In genomic region chr3:25448750-25449684, GRCh38 we compare ENCODE assay signal across 8 cellular contexts. TPM values are rescaled to one million over a fixed set of nuclear protein-coding genes. Genes with fewer than 3 reads are reported as not detected.
DNase-seq lines count a peak whose midpoint lies in the region; ATAC-seq, FAIRE-seq and TF ChIP-seq lines count a peak whose summit lies in the region.

No MANE protein-coding gene starts in this region.

- TF ChIP-seq CTCF in A549 (IDR thresholded peaks at IDR 0.05) (no peak), epithelial cell of esophagus (IDR thresholded peaks at IDR 0.05; ENCODE audit: insufficient read depth, low read depth, low read length, missing control alignments) (no peak)

- H3K27me3 Mint-ChIP-seq in activated CD8-positive, alpha-beta T cell treated with anti-CD3 and anti-CD28 coated beads, Interleukin-2, amount 10 ng/mL, durations not matched to agents 7 days and 5 days (ENCODE audit: low read depth), result peaks cover 8% of the 10 kb centered on the region

- ATAC-seq in A549, result peak; percentile 87 to 89
- no peak for ATAC-seq in activated CD8-positive, alpha-beta T cell treated with anti-CD3 and anti-CD28 coated beads, Interleukin-2, amount 10 ng/mL, durations not matched to agents 7 days and 5 days

- no peak overlapping the region for H3K27ac Mint-ChIP-seq in activated CD8-positive, alpha-beta T cell treated with anti-CD3 and anti-CD28 coated beads, Interleukin-2, amount 10 ng/mL, durations not matched to agents 7 days and 5 days

- no peaks in the 10 kb centered on the region for H3K36me3 Mint-ChIP-seq in activated CD8-positive, alpha-beta T cell treated with anti-CD3 and anti-CD28 coated beads, Interleukin-2, amount 10 ng/mL, durations not matched to agents 7 days and 5 days (ENCODE audit: low read depth)

- POLR2A ChIA-PET in A549 (lab: Yijun Ruan, JAX), result interaction anchor here (1.0 to 1.5 kb wide), 3 partner anchors 15 to 21 kb away, joined by 3 to 5 read pairs (median 3); partner anchors contain the start of gene RARB
- POLR2A ChIA-PET in activated CD8-positive, alpha-beta T cell treated with anti-CD3 and anti-CD28 coated beads, Interleukin-2, amount 10 ng/mL, durations not matched to agents 7 days and 5 days (lab: Charles Lee), result no interaction called here

- TF ChIP-seq RAD21 in A549 (conservative IDR thresholded peaks at IDR 0.05 in 1 of 2, IDR thresholded peaks at IDR 0.05 in 1 of 2), result no peak

- no peak overlapping the region for H3K4me3 Mint-ChIP-seq in activated CD8-positive, alpha-beta T cell treated with anti-CD3 and anti-CD28 coated beads, Interleukin-2, amount 10 ng/mL, durations not matched to agents 7 days and 5 days

- no peak for TF ChIP-seq EP300 in A549 (IDR thresholded peaks at IDR 0.05)

- no peak for FAIRE-seq in A549 (lab: Jason Lieb, UNC)

- WGBS in A549 (ENCODE audit: missing lambda C conversion rate), result 53% methylated on average over 11 of the region's 11 CpGs

- peak overlapping the region; percentile 58 to 75; a peak in 5 of 6 replicates for H3K27ac ChIP-seq in A549

- TF ChIP-seq POLR2A in A549 (IDR thresholded peaks at IDR 0.05; ENCODE audit: low read length), result no peak

- CTCF ChIA-PET in A549 (lab: Yijun Ruan, JAX), result interaction anchor here (0.6 to 2.0 kb wide), 7 partner anchors 8 to 145 kb away, joined by 3 to 11 read pairs (median 3); no protein-coding TSS in a partner anchor
- CTCF ChIA-PET in activated CD8-positive, alpha-beta T cell treated with anti-CD3 and anti-CD28 coated beads, Interleukin-2, amount 10 ng/mL, durations not matched to agents 7 days and 5 days (lab: Charles Lee), result no interaction called here

- H3K4me2 ChIP-seq in A549, result peak overlapping the region; percentile 70

- DNase-seq in A549 (ENCODE audit: low read depth in 1 of 2, low spot score in 1 of 2), result peak in 1 of 2 experiments; percentile 60
- peak; percentile 60 to 73 for DNase-seq in NCI-H2081 (lab: John Stamatoyannopoulos, UW)
- peak; percentile 28 for DNase-seq in epithelial cell of esophagus (ENCODE audit: low read depth)
- peak; percentile 95 for DNase-seq in myocyte (ENCODE audit: low read depth)
- DNase-seq in activated CD8-positive, alpha-beta T cell treated with anti-CD3 and anti-CD28 coated beads, Interleukin-2, amount 10 ng/mL, durations not matched to agents 7 days and 5 days, result no peak
- DNase-seq in GM19238 (ENCODE audit: insufficient read length, low spot score), result no peak
- no peak for DNase-seq in HUDEP-2 (lab: John Stamatoyannopoulos, UW; ENCODE audit: unreplicated experiment in 76 of 76)
- no peak for DNase-seq in foreskin melanocyte

- H3K4me1 Mint-ChIP-seq in activated CD8-positive, alpha-beta T cell treated with anti-CD3 and anti-CD28 coated beads, Interleukin-2, amount 10 ng/mL, durations not matched to agents 7 days and 5 days (ENCODE audit: low read depth), result no peaks in the 10 kb centered on the region

- no peaks in the 10 kb centered on the region for H3K9me3 ChIP-seq in A549

- H3K4me3 ChIP-seq in A549 (no peak overlapping the region), epithelial cell of esophagus (ENCODE audit: low read length) (no peak overlapping the region)

- no peaks in the 10 kb centered on the region for H3K9me3 Mint-ChIP-seq in activated CD8-positive, alpha-beta T cell treated with anti-CD3 and anti-CD28 coated beads, Interleukin-2, amount 10 ng/mL, durations not matched to agents 7 days and 5 days (ENCODE audit: insufficient read depth)

- H3K4me1 ChIP-seq in A549, result peaks cover 54% of the 10 kb centered on the region

TF ChIP-seq in A549, 52 proteins besides CTCF, POLR2A, EP300 and RAD21:
- TF ChIP-seq FOSB (CRISPR knock-in tag; IDR thresholded peaks at IDR 0.05), result no peak
- TF ChIP-seq FOSL2 (IDR thresholded peaks at IDR 0.05), result no peak
- no peak for TF ChIP-seq FOSL2 (CRISPR knock-in tag; IDR thresholded peaks at IDR 0.05)
- TF ChIP-seq CEBPB (IDR thresholded peaks at IDR 0.05), result peak; percentile 80; a peak in 3 of 4 replicates
- no peak for TF ChIP-seq CHD2 (IDR thresholded peaks at IDR 0.05; ENCODE audit: low read length, partially characterized antibody)
- no peak for TF ChIP-seq EHF (CRISPR knock-in tag; IDR thresholded peaks at IDR 0.05)
- TF ChIP-seq MYC (IDR thresholded peaks at IDR 0.05; ENCODE audit: borderline replicate concordance, low read length), result no peak

RNA-seq across cellular contexts. Expression of gene RARB, which starts 21.0 kb away (rescaled TPM):
- 30.8 and 31.9 TPM in 2 replicates for polyA plus RNA-seq in A549 (2011; rRNA removed)
- 7.7 and 10.3 TPM in 2 replicates for polyA plus RNA-seq in A549 (2012; cell fraction: cytosol; rRNA removed)
- 4.9 and 10.2 TPM in 2 replicates for polyA plus RNA-seq in A549 (2012; cell fraction: nucleus; rRNA removed)
- 22.3 to 27.4 TPM (median 24.5 TPM) in 3 replicates for polyA plus RNA-seq in A549 (2017; fragmentation: RNase III; extraction: RNeasy Plus Mini Kit Qiagen cat#74134 plus additional on column Dnase treatment)
- polyA minus RNA-seq in A549 (2011; rRNA and poly(A)+ RNA removed), result 68.1 and 68.7 TPM in 2 replicates
- total RNA-seq in myocyte, result 0.13 TPM in 1 of 2 replicates, not detected in the other
- polyA plus RNA-seq in myocyte (2012), result 0.18 TPM
- not detected for total RNA-seq in activated CD8-positive, alpha-beta T cell treated with anti-CD3 and anti-CD28 coated beads, Interleukin-2, amount 10 ng/mL, durations not matched to agents 7 days and 5 days

Comparison
In these comparisons a context has a peak if more than half of its experiments do, and no peak if none do; other contexts are left out.
1. DNase-seq: peak in NCI-H2081 (2 of 2), epithelial cell of esophagus (single experiment) and myocyte (single experiment); none in activated CD8-positive, alpha-beta T cell treated with anti-CD3 and anti-CD28 coated beads, Interleukin-2, amount 10 ng/mL, durations not matched to agents 7 days and 5 days (single experiment), GM19238 (single experiment), HUDEP-2 (0 of 76) and foreskin melanocyte (single experiment).